In the genomic region with DNA sequence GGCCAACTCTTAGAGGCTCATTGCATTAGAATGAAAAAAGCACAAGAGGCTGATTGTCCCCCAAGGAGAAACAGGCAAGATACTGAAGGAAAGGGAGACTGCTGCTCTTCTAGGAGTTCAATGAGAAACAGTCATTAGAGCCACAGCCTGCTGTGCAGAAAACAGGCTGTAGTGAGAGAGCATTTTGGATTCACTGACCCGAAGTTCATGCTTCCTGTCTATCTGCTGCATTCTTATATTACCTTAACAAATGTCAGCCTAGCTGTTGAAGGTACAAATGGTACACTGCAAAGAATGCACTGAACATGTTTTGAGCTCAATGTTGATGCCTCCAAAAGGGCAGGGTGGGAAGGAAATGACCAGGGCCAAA, we compare ENCODE assay signal across 10 cellular contexts.
A peak's percentile ranks its signal among the peaks of the same experiment; 100 is the strongest.
DNase-seq lines count a peak whose midpoint lies in the region; ATAC-seq, FAIRE-seq and TF ChIP-seq lines count a peak whose summit lies in the region.
"Had no signal": no experiment of that assay in that cellular context is flagged by ENCODE, and none has a peak within 500 bp of the region (broad histone marks: within the 10 kb centered on the region; RNA-seq: fewer than 3 reads in every experiment).

No MANE protein-coding gene starts in this region.

- H3K4me3 Mint-ChIP-seq in chondrocyte (ENCODE audit: unreplicated experiment) (no peak overlapping the region), mesothelial cell of epicardium (no peak overlapping the region)

- H3K9me3 Mint-ChIP-seq in chondrocyte (ENCODE audit: low read depth), result no peaks in the 10 kb centered on the region
- H3K9me3 Mint-ChIP-seq in mesothelial cell of epicardium, result peaks cover 3% of the 10 kb centered on the region

- ATAC-seq in GM18858 (IDR thresholded peaks at IDR 0.05; ENCODE audit: unreplicated experiment) (peak; percentile 16), GM21529 (IDR thresholded peaks at IDR 0.05; ENCODE audit: unreplicated experiment) (peak; percentile 22), HG03103 (IDR thresholded peaks at IDR 0.05; ENCODE audit: low read depth, unreplicated experiment) (peak; percentile 13), GM12878 (peak; percentile 35)

- CTCF ChIA-PET in GM12878 (lab: Yijun Ruan, JAX), result interaction anchor here (0.7 to 2.4 kb wide), 7 partner anchors 78 to 422 kb away, joined by 3 to 7 read pairs (median 3); no protein-coding TSS in a partner anchor

- H3K4me2 ChIP-seq in GM12878 (ENCODE audit: control insufficient read depth, insufficient read depth), result peak overlapping the region; percentile 92

- H3K4me1 Mint-ChIP-seq in chondrocyte (ENCODE audit: low read depth) (no peaks in the 10 kb centered on the region), mesothelial cell of epicardium (no peaks in the 10 kb centered on the region)

- peak overlapping the region; percentile 42; the same call in 1 of the 2 replicates for H3K4me3 ChIP-seq in GM12878

- H3K27me3 Mint-ChIP-seq in chondrocyte (ENCODE audit: low read depth) (peaks cover 1% of the 10 kb centered on the region), mesothelial cell of epicardium (ENCODE audit: low read depth) (no peaks in the 10 kb centered on the region)

- POLR2A ChIA-PET in GM12878 (lab: Charles Lee), result interaction anchor here (0.8 to 1.5 kb wide), 2 partner anchors 93 to 144 kb away, joined by 3 to 8 read pairs; no protein-coding TSS in a partner anchor

- H3K27ac Mint-ChIP-seq in chondrocyte (ENCODE audit: unreplicated experiment), result no peak overlapping the region
- no peak overlapping the region for H3K27ac Mint-ChIP-seq in mesothelial cell of epicardium

- peaks cover 52% of the 10 kb centered on the region for H3K4me1 ChIP-seq in GM12878 (ENCODE audit: control insufficient read depth, insufficient read depth, low read length)

- no peaks in the 10 kb centered on the region for H3K79me2 ChIP-seq in GM12878 (ENCODE audit: control insufficient read depth, insufficient read depth, low read length)

- H2AFZ ChIP-seq in GM12878 (ENCODE audit: control insufficient read depth, low read depth, low read length), result peak overlapping the region; percentile 68

- SMC1A ChIA-PET in GM12878 (lab: Charles Lee; ENCODE audit: uncharacterized antibody, unreplicated experiment), result interaction anchor here (0.7 to 6.9 kb wide), 23 partner anchors 10 to 381 kb away, joined by 3 to 46 read pairs (median 4); no protein-coding TSS in a partner anchor

- TF ChIP-seq CTCF in GM12878 (IDR thresholded peaks at IDR 0.05 in 2 of 3, conservative IDR thresholded peaks at IDR 0.05 in 1 of 3; ENCODE audit: control insufficient read depth in 2 of 3, extremely low read depth in 1 of 3, insufficient read depth in 1 of 3, low read depth in 3 of 3, low read length in 3 of 3) (no peak), chondrocyte (IDR thresholded peaks at IDR 0.05) (no peak), mesothelial cell of epicardium (IDR thresholded peaks at IDR 0.05; ENCODE audit: unreplicated experiment) (no peak)

- in situ Hi-C loops in GM12878 (cut with MboI), result no loop called here

- H3K27me3 ChIP-seq in GM12878 (replicated peaks in 1 of 2; ENCODE audit: control insufficient read depth in 2 of 2, insufficient read depth in 2 of 2, low read length in 1 of 2), result no peaks in the 10 kb centered on the region

- H3K9me3 ChIP-seq in GM12878 (replicated peaks; ENCODE audit: control insufficient read depth, insufficient read depth, low read length), result peaks cover 1% of the 10 kb centered on the region; the same call in 2 of the 3 replicates

- peak overlapping the region; percentile 92 for H3K27ac ChIP-seq in GM12878 (ENCODE audit: control insufficient read depth, insufficient read depth)

- no peaks in the 10 kb centered on the region for H3K36me3 ChIP-seq in GM12878 (ENCODE audit: control insufficient read depth in 2 of 2, insufficient read depth in 2 of 2, low read length in 1 of 2)

- intact Hi-C loops in GM12878 (cut with micrococcal nuclease; ENCODE audit: unreplicated experiment), result loop anchor here (2.0 kb wide), 1 partner anchor 425 kb away; no protein-coding TSS in a partner anchor

- WGBS in GM12878 (ENCODE audit: insufficient coverage, insufficient replicate concordance, low lambda C conversion rate, missing lambda C conversion rate), result 7% methylated on average over 1 of the region's 1 CpG

- no peak for TF ChIP-seq POLR2A in GM12878 (IDR thresholded peaks at IDR 0.05; ENCODE audit: low read depth, low read length)

- TF ChIP-seq EP300 in GM12878 (IDR thresholded peaks at IDR 0.05; ENCODE audit: borderline replicate concordance in 1 of 2, control insufficient read depth in 1 of 2, low read depth in 2 of 2, low read length in 2 of 2), result no peak

- H3K36me3 Mint-ChIP-seq in chondrocyte (ENCODE audit: low read depth), result no peaks in the 10 kb centered on the region
- H3K36me3 Mint-ChIP-seq in mesothelial cell of epicardium, result no peaks in the 10 kb centered on the region

- H3K9ac ChIP-seq in GM12878 (ENCODE audit: control insufficient read depth, insufficient read depth, low read length), result peak overlapping the region; percentile 15; the same call in 1 of the 2 replicates

- BruUV-seq in GM12878 (replicated peaks; lab: Mats Ljungman, UMichigan), result no TSS peak

- DNase-seq in GM12878 (ENCODE audit: low read depth, low spot score), result no peak
- DNase-seq in AG08396 (ENCODE audit: low spot score), result no peak
- no peak for DNase-seq in DMS153 (lab: John Stamatoyannopoulos, UW)
- DNase-seq in chondrocyte (ENCODE audit: low spot score), result no peak
- no peak for DNase-seq in mesothelial cell of epicardium (ENCODE audit: low spot score in 2 of 2, unreplicated experiment in 2 of 2)
- DNase-seq: NCI-H1092 had no signal

- H4K20me1 ChIP-seq in GM12878 (ENCODE audit: control insufficient read depth, insufficient read depth), result no peaks in the 10 kb centered on the region

- RAD21 ChIA-PET in GM12878 (lab: Charles Lee; ENCODE audit: unreplicated experiment), result interaction anchor here (0.8 to 6.3 kb wide), 13 partner anchors 13 to 424 kb away, joined by 3 to 37 read pairs (median 4); a partner anchor contains a TSS

- no peak for TF ChIP-seq RAD21 in GM12878 (IDR thresholded peaks at IDR 0.05; ENCODE audit: insufficient read depth, low read depth, low read length)

- FAIRE-seq in GM12878 (lab: Jason Lieb, UNC), result no peak
- FAIRE-seq: endothelial cell of umbilical vein had no signal

TF ChIP-seq in GM12878, 131 proteins besides CTCF, POLR2A, EP300 and RAD21:
- TF ChIP-seq, protein P1, sequence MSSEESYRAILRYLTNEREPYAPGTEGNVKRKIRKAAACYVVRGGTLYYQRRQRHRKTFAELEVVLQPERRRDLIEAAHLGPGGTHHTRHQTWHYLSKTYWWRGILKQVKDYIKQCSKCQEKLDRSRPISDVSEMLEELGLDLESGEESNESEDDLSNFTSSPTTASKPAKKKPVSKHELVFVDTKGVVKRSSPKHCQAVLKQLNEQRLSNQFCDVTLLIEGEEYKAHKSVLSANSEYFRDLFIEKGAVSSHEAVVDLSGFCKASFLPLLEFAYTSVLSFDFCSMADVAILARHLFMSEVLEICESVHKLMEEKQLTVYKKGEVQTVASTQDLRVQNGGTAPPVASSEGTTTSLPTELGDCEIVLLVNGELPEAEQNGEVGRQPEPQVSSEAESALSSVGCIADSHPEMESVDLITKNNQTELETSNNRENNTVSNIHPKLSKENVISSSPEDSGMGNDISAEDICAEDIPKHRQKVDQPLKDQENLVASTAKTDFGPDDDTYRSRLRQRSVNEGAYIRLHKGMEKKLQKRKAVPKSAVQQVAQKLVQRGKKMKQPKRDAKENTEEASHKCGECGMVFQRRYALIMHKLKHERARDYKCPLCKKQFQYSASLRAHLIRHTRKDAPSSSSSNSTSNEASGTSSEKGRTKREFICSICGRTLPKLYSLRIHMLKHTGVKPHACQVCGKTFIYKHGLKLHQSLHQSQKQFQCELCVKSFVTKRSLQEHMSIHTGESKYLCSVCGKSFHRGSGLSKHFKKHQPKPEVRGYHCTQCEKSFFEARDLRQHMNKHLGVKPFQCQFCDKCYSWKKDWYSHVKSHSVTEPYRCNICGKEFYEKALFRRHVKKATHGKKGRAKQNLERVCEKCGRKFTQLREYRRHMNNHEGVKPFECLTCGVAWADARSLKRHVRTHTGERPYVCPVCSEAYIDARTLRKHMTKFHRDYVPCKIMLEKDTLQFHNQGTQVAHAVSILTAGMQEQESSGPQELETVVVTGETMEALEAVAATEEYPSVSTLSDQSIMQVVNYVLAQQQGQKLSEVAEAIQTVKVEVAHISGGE (CRISPR knock-in tag; IDR thresholded peaks at IDR 0.05), result no peak
- no peak for TF ChIP-seq SIX5 (IDR thresholded peaks at IDR 0.05; ENCODE audit: low read depth, low read length, severe bottlenecking)
